ENCODE assay signal across 22 cellular contexts in genomic region chr7:49669692-49670260, GRCh38.
DNase-seq lines count a peak whose midpoint lies in the region; ATAC-seq, FAIRE-seq and TF ChIP-seq lines count a peak whose summit lies in the region.
"Had no signal": no experiment of that assay in that cellular context is flagged by ENCODE, and none has a peak within 500 bp of the region (broad histone marks: within the 10 kb centered on the region; RNA-seq: fewer than 3 reads in every experiment).

No MANE protein-coding gene starts in this region.

- H2AFZ ChIP-seq in H1 (ENCODE audit: low read length) (peak overlapping the region; percentile 42), neural progenitor cell (replicated peaks) (no peak overlapping the region)

- no peak overlapping the region for H4K8ac ChIP-seq in H1 (ENCODE audit: extremely low read depth, insufficient read depth, low read length)

- H3K9ac ChIP-seq in H1 (replicated peaks in 1 of 4; ENCODE audit: extremely low read depth in 1 of 4, low read depth in 3 of 4, low read length in 3 of 4): no peak overlapping the region
- H3K9ac ChIP-seq in neural progenitor cell: no peak overlapping the region
- H3K9ac ChIP-seq: BLaER1 had no signal

- no peak overlapping the region for H3K4ac ChIP-seq in H1 (replicated peaks; ENCODE audit: insufficient read length, low read depth, low read length)

- peak; percentile 20 for DNase-seq in ELF-1 (ENCODE audit: low read depth, low spot score)
- no peak for DNase-seq in H1 (ENCODE audit: low read depth in 1 of 2, low spot score in 2 of 2)
- peak in 1 of 2 donors; percentile 15 for DNase-seq in heart right ventricle
- DNase-seq in neural progenitor cell (ENCODE audit: low spot score): no peak
- no peak for DNase-seq in activated naive CD4-positive, alpha-beta T cell treated with anti-CD3 and anti-CD28 coated beads, Interleukin-2, amount 50 U/mL, for 16 hours
- no peak for DNase-seq in BE2C
- DNase-seq in globus pallidus (ENCODE audit: low spot score): no peak
- DNase-seq: CD4-positive, CD25-positive, alpha-beta regulatory T cell; DMS153; HFFc6; Kasumi-1; NCI-H1092 treated with DMSO at 0.1 percent for 48 hours; NCI-H1436 treated with DMSO at 0.1 percent for 48 hours; NCI-H1930; NCI-H524 treated with DMSO at 0.1 percent for 48 hours; NCI-H774 had no signal

- H3K9me3 ChIP-seq in H1 (ENCODE audit: insufficient read depth in 2 of 2, low read depth in 1 of 2, low read length in 1 of 2) (no peaks in the 10 kb centered on the region), heart right ventricle (no peaks in the 10 kb centered on the region), neural progenitor cell (ENCODE audit: low read depth) (no peaks in the 10 kb centered on the region), BE2C (no peaks in the 10 kb centered on the region)
- H3K9me3 ChIP-seq: HAP-1 had no signal

- H3K27me3 ChIP-seq in H1 (replicated peaks in 1 of 4; ENCODE audit: control insufficient read depth in 3 of 4, extremely low read depth in 1 of 4, insufficient read depth in 3 of 4, low read length in 3 of 4) (no peaks in the 10 kb centered on the region), heart right ventricle (no peaks in the 10 kb centered on the region), neural progenitor cell (no peaks in the 10 kb centered on the region), BE2C (no peaks in the 10 kb centered on the region)
- H3K27me3 ChIP-seq: BLaER1, SJSA1 had no signal

- no peak overlapping the region for H3K18ac ChIP-seq in H1 (ENCODE audit: extremely low read depth, low read length)

- H3K4me1 Mint-ChIP-seq in neural progenitor cell: peaks cover 16% of the 10 kb centered on the region

- 91% methylated on average over 16 of the region's 16 CpGs; no CpG with 5 or more reads in 1 of the 2 experiments for WGBS in H1 (ENCODE audit: extremely low coverage in 1 of 2, insufficient coverage in 1 of 2, insufficient read length in 1 of 2, insufficient replicate concordance in 2 of 2, low coverage in 1 of 2, low lambda C conversion rate in 2 of 2, missing lambda C conversion rate in 1 of 2), 2 experiments
- 31 to 42% methylated on average over 16 of the region's 16 CpGs for WGBS in heart right ventricle, 2 donors

- CTCF ChIA-PET in H1 (lab: Charles Lee; ENCODE audit: partially characterized antibody): interaction anchor here (1.1 kb wide), 1 partner anchor 26 kb away, joined by 3 read pairs; no protein-coding TSS in a partner anchor

- H3K23ac ChIP-seq in H1 (ENCODE audit: insufficient read length): no peak overlapping the region

- intact Hi-C loops in heart right ventricle (cut with DNase I): no loop called here

- H3K56ac ChIP-seq in H1 (replicated peaks; ENCODE audit: insufficient read length, low read depth, low read length): no peak overlapping the region

- no peak for TF ChIP-seq EP300 in H1 (IDR thresholded peaks at IDR 0.05; ENCODE audit: borderline replicate concordance in 1 of 2, low read depth in 2 of 2, low read length in 2 of 2)

- H2BK12ac ChIP-seq in H1 (ENCODE audit: low read depth, low read length): no peak overlapping the region

- H3K36me3 ChIP-seq in H1 (ENCODE audit: control insufficient read depth in 2 of 4, insufficient read depth in 4 of 4, low read length in 3 of 4) (no peaks in the 10 kb centered on the region), heart right ventricle (no peaks in the 10 kb centered on the region), neural progenitor cell (no peaks in the 10 kb centered on the region), BE2C (no peaks in the 10 kb centered on the region)
- H3K36me3 ChIP-seq: BLaER1, HAP-1, SJSA1 had no signal

- POLR2A ChIA-PET in H1 (lab: Charles Lee; ENCODE audit: partially characterized antibody): no interaction called here

- no peaks in the 10 kb centered on the region for H4K20me1 ChIP-seq in H1 (replicated peaks in 1 of 2; ENCODE audit: control insufficient read depth in 1 of 2, insufficient read depth in 2 of 2, low read length in 2 of 2)
- no peaks in the 10 kb centered on the region for H4K20me1 ChIP-seq in neural progenitor cell (ENCODE audit: low read depth)
- H4K20me1 ChIP-seq: BLaER1 had no signal

- no peak for TF ChIP-seq RAD21 in H1 (IDR thresholded peaks at IDR 0.05 in 1 of 2, conservative IDR thresholded peaks at IDR 0.05 in 1 of 2; ENCODE audit: low read depth in 2 of 2, low read length in 2 of 2)

- no peak overlapping the region for H2BK20ac ChIP-seq in H1 (ENCODE audit: low read length)

- no peak overlapping the region for H3K4me3 ChIP-seq in H1 (ENCODE audit: extremely low read depth in 1 of 4, insufficient read depth in 2 of 4, low read depth in 3 of 4, low read length in 4 of 4)
- H3K4me3 ChIP-seq in heart right ventricle: no peak overlapping the region
- no peak overlapping the region for H3K4me3 ChIP-seq in neural progenitor cell
- no peak overlapping the region for H3K4me3 ChIP-seq in BE2C (ENCODE audit: low read depth, low read length)
- H3K4me3 ChIP-seq: BLaER1, HAP-1, K562, SJSA1 had no signal

- H3K23me2 ChIP-seq in H1 (ENCODE audit: low read depth, low read length): no peaks in the 10 kb centered on the region

- H3F3A ChIP-seq in neural progenitor cell (ENCODE audit: low read depth): no peaks in the 10 kb centered on the region

- H3K4me1 ChIP-seq in H1 (replicated peaks in 1 of 4; ENCODE audit: control insufficient read depth in 3 of 4, insufficient read depth in 4 of 4, low read length in 3 of 4) (peaks cover 0 to 4% (median under 1%) of the 10 kb centered on the region in 4 experiments; a peak in 1 of 7 replicates), heart right ventricle (peaks cover 0 to 8% (median 0%) of the 10 kb centered on the region in 9 donors), neural progenitor cell (peaks cover 12% of the 10 kb centered on the region), BE2C (no peaks in the 10 kb centered on the region)
- H3K4me1 ChIP-seq: BLaER1, HAP-1, SJSA1 had no signal

- H3K36me3 Mint-ChIP-seq in neural progenitor cell: no peaks in the 10 kb centered on the region
- H3K36me3 Mint-ChIP-seq: CD4-positive, CD25-positive, alpha-beta regulatory T cell had no signal

- no peak overlapping the region for H2BK120ac ChIP-seq in H1 (replicated peaks; ENCODE audit: low read depth, low read length)

- H3K79me2 ChIP-seq in H1 (ENCODE audit: control insufficient read depth in 1 of 2, insufficient read depth in 2 of 2, low read length in 2 of 2) (no peaks in the 10 kb centered on the region), neural progenitor cell (ENCODE audit: low read depth) (no peaks in the 10 kb centered on the region)

- no peak for TF ChIP-seq POLR2A in H1 (IDR thresholded peaks at IDR 0.05; ENCODE audit: control extremely low read depth in 1 of 2, low read depth in 2 of 2, low read length in 2 of 2)

- no peak overlapping the region for H4K5ac ChIP-seq in H1 (ENCODE audit: insufficient read length, low read depth, low read length)

- H3K79me1 ChIP-seq in H1 (ENCODE audit: low read depth, low read length): no peaks in the 10 kb centered on the region

- ATAC-seq in heart right ventricle: peak in 6 of 8 donors; percentile 39 to 93 (median 72)
- ATAC-seq: K562 had no signal

- H3K27me3 Mint-ChIP-seq in neural progenitor cell (ENCODE audit: insufficient read depth, low read depth): no peaks in the 10 kb centered on the region
- H3K27me3 Mint-ChIP-seq: CD4-positive, CD25-positive, alpha-beta regulatory T cell had no signal

- H3K27ac ChIP-seq in H1 (ENCODE audit: low read depth, low read length) (no peak overlapping the region), heart right ventricle (no peak overlapping the region), neural progenitor cell (no peak overlapping the region)
- H3K27ac ChIP-seq: BLaER1, SJSA1 had no signal

- peak overlapping the region; percentile 22 for H3K27ac Mint-ChIP-seq in neural progenitor cell
- H3K27ac Mint-ChIP-seq: CD4-positive, CD25-positive, alpha-beta regulatory T cell; HFFc6 had no signal

- H2BK5ac ChIP-seq in H1 (ENCODE audit: low read depth, low read length): no peak overlapping the region

- H4K91ac ChIP-seq in H1 (replicated peaks; ENCODE audit: insufficient read length, low read length): no peak overlapping the region

- no peak overlapping the region for H3K4me3 Mint-ChIP-seq in neural progenitor cell
- H3K4me3 Mint-ChIP-seq: CD4-positive, CD25-positive, alpha-beta regulatory T cell; HFFc6 had no signal

- H2BK15ac ChIP-seq in H1 (ENCODE audit: low read length): no peak overlapping the region

- no peak overlapping the region for H2AK5ac ChIP-seq in H1 (ENCODE audit: low read depth, low read length)

- no peak overlapping the region for H3K14ac ChIP-seq in H1 (ENCODE audit: insufficient read length)

- H3K4me2 ChIP-seq in H1 (ENCODE audit: insufficient read depth in 1 of 2, low read depth in 2 of 2, low read length in 2 of 2) (no peak overlapping the region), neural progenitor cell (no peak overlapping the region)
- H3K4me2 ChIP-seq: BLaER1 had no signal

- no peak for TF ChIP-seq CTCF in H1 (IDR thresholded peaks at IDR 0.05; ENCODE audit: control extremely low read depth in 1 of 3, insufficient read depth in 1 of 3, low read depth in 1 of 3, low read length in 3 of 3)
- TF ChIP-seq CTCF in heart right ventricle (IDR thresholded peaks at IDR 0.05): no peak
- no peak for TF ChIP-seq CTCF in neural progenitor cell (IDR thresholded peaks at IDR 0.05)
- TF ChIP-seq CTCF in BE2C (IDR thresholded peaks at IDR 0.05; ENCODE audit: low read depth, low read length): no peak

- peaks cover 9% of the 10 kb centered on the region for H3K9me3 Mint-ChIP-seq in neural progenitor cell

- FAIRE-seq in H1 (lab: Jason Lieb, UNC): no peak
- FAIRE-seq: GM18507, K562, RCC 7860 had no signal

TF ChIP-seq in H1, 55 proteins besides CTCF, POLR2A, EP300 and RAD21:
- TF ChIP-seq CEBPB (IDR thresholded peaks at IDR 0.05; ENCODE audit: low read depth, low read length) (no peak), SUZ12 (IDR thresholded peaks at IDR 0.05; ENCODE audit: low read length) (no peak), CBX5 (IDR thresholded peaks at IDR 0.05; ENCODE audit: low read depth, low read length) (no peak), BRCA1 (IDR thresholded peaks at IDR 0.05; ENCODE audit: low read depth, low read length) (no peak), TAF7 (optimal IDR thresholded peaks at IDR 0.05; ENCODE audit: borderline replicate concordance, low read depth, low read length) (no peak), NRF1 (IDR thresholded peaks at IDR 0.05; ENCODE audit: low read depth, low read length) (no peak), SIN3A (conservative IDR thresholded peaks at IDR 0.05 in 1 of 2, IDR thresholded peaks at IDR 0.05 in 1 of 2; ENCODE audit: low read depth in 1 of 2, low read length in 2 of 2) (no peak), SIRT6 (IDR thresholded peaks at IDR 0.05; ENCODE audit: low read length) (no peak), GABPA (IDR thresholded peaks at IDR 0.05; ENCODE audit: borderline replicate concordance, insufficient read depth, low read length) (no peak), CREB1 (IDR thresholded peaks at IDR 0.05) (no peak), SP4 (IDR thresholded peaks at IDR 0.05; ENCODE audit: low read length) (no peak), EGR1 (IDR thresholded peaks at IDR 0.05; ENCODE audit: borderline replicate concordance, low read depth, low read length) (no peak), CTBP2 (IDR thresholded peaks at IDR 0.05; ENCODE audit: borderline replicate concordance, insufficient read depth, insufficient read length, low read length) (no peak)
